ENCODE assay signal across 1 cellular context in genomic region chr2:234483568-234484251, GRCh38.
TF ChIP-seq lines count a peak whose summit lies in the region.

No MANE protein-coding gene starts in this region.

TF ChIP-seq in H1, 55 proteins besides CTCF, POLR2A, EP300 and RAD21 (continued from another document):
- no peak for TF ChIP-seq CHD7 (IDR thresholded peaks at IDR 0.05; ENCODE audit: insufficient replicate concordance, low read length)
- no peak for TF ChIP-seq RBBP5 (IDR thresholded peaks at IDR 0.05; ENCODE audit: borderline replicate concordance, low read depth, low read length)
- TF ChIP-seq GABPA (IDR thresholded peaks at IDR 0.05; ENCODE audit: borderline replicate concordance, insufficient read depth, low read length) = no peak
- TF ChIP-seq TEAD4 (IDR thresholded peaks at IDR 0.05; ENCODE audit: low read depth, low read length) = no peak
- TF ChIP-seq KDM1A (IDR thresholded peaks at IDR 0.05; ENCODE audit: borderline replicate concordance, low read length) = no peak
- TF ChIP-seq TAF7 (optimal IDR thresholded peaks at IDR 0.05; ENCODE audit: borderline replicate concordance, low read depth, low read length) = no peak
